In the genomic region with DNA sequence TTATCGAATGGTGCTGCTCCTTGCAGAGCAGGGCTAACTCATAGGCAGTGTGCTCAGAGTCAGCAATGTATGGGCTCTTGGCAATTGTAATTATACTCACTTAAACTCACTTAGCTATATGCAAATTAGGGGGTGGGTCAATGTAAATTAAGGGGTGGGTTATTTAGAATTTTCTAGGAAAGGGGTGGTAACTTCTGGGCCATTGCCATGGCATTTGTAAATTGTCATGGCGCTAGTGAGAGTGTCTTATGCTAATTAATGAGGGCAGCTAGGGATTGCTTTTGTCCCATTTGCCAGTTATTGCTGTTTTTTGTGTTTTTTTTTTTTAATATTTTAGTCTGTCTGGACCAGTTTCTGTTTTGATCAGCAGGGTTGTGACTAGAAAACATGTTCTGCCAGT, we compare ENCODE assay signal across 21 cellular contexts.
DNase-seq lines count a peak whose midpoint lies in the region; ATAC-seq and TF ChIP-seq lines count a peak whose summit lies in the region.
"Had no signal": no experiment of that assay in that cellular context is flagged by ENCODE, and none has a peak within 500 bp of the region (broad histone marks: within the 10 kb centered on the region; RNA-seq: fewer than 3 reads in every experiment).

No MANE protein-coding gene starts in this region.

- H4K20me1 ChIP-seq in osteoblast (ENCODE audit: insufficient read depth, low read length) (no peaks in the 10 kb centered on the region), Karpas-422 (ENCODE audit: insufficient read depth, low read depth, low read length) (no peaks in the 10 kb centered on the region)

- H3K9me3 Mint-ChIP-seq in WTC11: 0 out of 2 replicates have a peak, but pooled peaks cover 4% of the 10 kb centered on the region
- H3K9me3 Mint-ChIP-seq: HFFc6 had no signal

- H3K27ac ChIP-seq in osteoblast (ENCODE audit: low read depth, low read length): no peak overlapping the region
- no peak overlapping the region for H3K27ac ChIP-seq in breast epithelium
- no peak overlapping the region for H3K27ac ChIP-seq in Karpas-422 (ENCODE audit: low read length)
- H3K27ac ChIP-seq: SJSA1 had no signal

- H3K4me3 ChIP-seq in osteoblast (ENCODE audit: insufficient read depth, low read length) (no peak overlapping the region), breast epithelium (no peak overlapping the region), Karpas-422 (ENCODE audit: low read length) (no peak overlapping the region)
- H3K4me3 ChIP-seq: SJSA1 had no signal

- intact Hi-C loops in breast epithelium (cut with DNase I; ENCODE audit: low total_unique reads): no loop called here

- H3K9ac ChIP-seq in Karpas-422 (ENCODE audit: low read length): no peak overlapping the region

- H3K36me3 Mint-ChIP-seq in WTC11: peaks cover 12% of the 10 kb centered on the region

- H3K27me3 ChIP-seq in osteoblast (ENCODE audit: insufficient read depth, low read length): no peaks in the 10 kb centered on the region
- no peaks in the 10 kb centered on the region for H3K27me3 ChIP-seq in breast epithelium
- no peaks in the 10 kb centered on the region for H3K27me3 ChIP-seq in Karpas-422 (ENCODE audit: low read length)
- H3K27me3 ChIP-seq: SJSA1 had no signal

- H3K9me2 ChIP-seq in Karpas-422 (replicated peaks; ENCODE audit: insufficient read depth, low read length): no peaks in the 10 kb centered on the region

- ATAC-seq in WTC11: peak; percentile 60

- 0 out of 2 replicates have a peak overlapping the region, but pooled peaks have one; percentile 4 for H3K27ac Mint-ChIP-seq in WTC11
- H3K27ac Mint-ChIP-seq: HFFc6 had no signal

- H2AFZ ChIP-seq in osteoblast (ENCODE audit: low read length) (peak overlapping the region; percentile 52), Karpas-422 (ENCODE audit: low read length) (no peak overlapping the region)

- POLR2A ChIA-PET in WTC11 (lab: Charles Lee): no interaction called here

- no peaks in the 10 kb centered on the region for H3K27me3 Mint-ChIP-seq in WTC11 (ENCODE audit: low read depth)

- H3K4me3 Mint-ChIP-seq in WTC11: no peak overlapping the region
- H3K4me3 Mint-ChIP-seq: HFFc6 had no signal

- TF ChIP-seq POLR2A in breast epithelium (IDR thresholded peaks at IDR 0.05): no peak

- H3K4me1 ChIP-seq in osteoblast (ENCODE audit: insufficient read depth, low read length): peaks cover 13% of the 10 kb centered on the region
- no peaks in the 10 kb centered on the region for H3K4me1 ChIP-seq in breast epithelium
- no peaks in the 10 kb centered on the region for H3K4me1 ChIP-seq in Karpas-422 (ENCODE audit: low read length)
- H3K4me1 ChIP-seq: SJSA1 had no signal

- no peaks in the 10 kb centered on the region for H3K9me3 ChIP-seq in osteoblast (ENCODE audit: low read depth, low read length)
- H3K9me3 ChIP-seq in breast epithelium: no peaks in the 10 kb centered on the region
- no peaks in the 10 kb centered on the region for H3K9me3 ChIP-seq in Karpas-422 (ENCODE audit: low read length)
- H3K9me3 ChIP-seq: SJSA1 had no signal

- H3K79me2 ChIP-seq in osteoblast (ENCODE audit: insufficient read depth, low read length): peaks cover 51% of the 10 kb centered on the region
- H3K79me2 ChIP-seq in Karpas-422 (ENCODE audit: low read length): peaks cover 70% of the 10 kb centered on the region

- H3K4me1 Mint-ChIP-seq in WTC11: peaks cover 11% of the 10 kb centered on the region

- H3K4me2 ChIP-seq in osteoblast (ENCODE audit: insufficient read depth, low read length) (peak overlapping the region; percentile 40), Karpas-422 (ENCODE audit: low read depth, low read length, poor library complexity, severe bottlenecking) (no peak overlapping the region)

- CTCF ChIA-PET in WTC11 (lab: Charles Lee): interaction anchor here (0.6 kb wide), 1 partner anchor 14 kb away, joined by 4 read pairs; no protein-coding TSS in a partner anchor

- TF ChIP-seq CTCF in WTC11 (IDR thresholded peaks at IDR 0.05): no peak
- TF ChIP-seq CTCF in osteoblast (IDR thresholded peaks at IDR 0.05; ENCODE audit: extremely low read depth, low read depth, low read length): no peak
- no peak for TF ChIP-seq CTCF in breast epithelium (IDR thresholded peaks at IDR 0.05)

- DNase-seq in DMS53 (lab: John Stamatoyannopoulos, UW) (peak; percentile 1), DMS53 treated with DMSO at 0.1 percent for 48 hours (lab: John Stamatoyannopoulos, UW; ENCODE audit: unreplicated experiment) (no peak), NAMALWA (ENCODE audit: low spot score) (peak; percentile 26), WTC11 (ENCODE audit: low spot score) (no peak), osteoblast (ENCODE audit: insufficient read length, low spot score, missing footprints) (no peak), breast epithelium (ENCODE audit: low spot score in 2 of 2) (no peak), Karpas-422 (no peak)
- no peak for DNase-seq in activated CD4-positive, alpha-beta T cell treated with anti-CD3 and anti-CD28 coated beads, Interleukin-2, amount 50 U/mL, for 1 hour
- DNase-seq: 8988T, AML-193, C1 segment of cervical spinal cord, DMS79, H7, HFFc6, KBM-7, NCI-H1105, NCI-H1694 treated with DMSO at 0.1 percent for 48 hours, NCI-H226, NCI-H510A treated with DMSO at 0.1 percent for 48 hours, T-helper 1 cell had no signal

- H3K36me3 ChIP-seq in osteoblast (ENCODE audit: insufficient read depth, low read length): no peaks in the 10 kb centered on the region
- H3K36me3 ChIP-seq in breast epithelium: no peaks in the 10 kb centered on the region
- peaks cover 20% of the 10 kb centered on the region for H3K36me3 ChIP-seq in Karpas-422 (ENCODE audit: insufficient read depth, low read length)

TF ChIP-seq in WTC11, 78 proteins besides CTCF, POLR2A, EP300 and RAD21:
- TF ChIP-seq ZNF263 (CRISPR knock-in tag; IDR thresholded peaks at IDR 0.05; ENCODE audit: low read depth) (no peak), NR1H2 (CRISPR knock-in tag; IDR thresholded peaks at IDR 0.05) (no peak), TP53 (CRISPR knock-in tag; IDR thresholded peaks at IDR 0.05) (no peak), KAT7 (CRISPR knock-in tag; IDR thresholded peaks at IDR 0.05; ENCODE audit: borderline replicate concordance) (no peak)
- TF ChIP-seq, protein P1, sequence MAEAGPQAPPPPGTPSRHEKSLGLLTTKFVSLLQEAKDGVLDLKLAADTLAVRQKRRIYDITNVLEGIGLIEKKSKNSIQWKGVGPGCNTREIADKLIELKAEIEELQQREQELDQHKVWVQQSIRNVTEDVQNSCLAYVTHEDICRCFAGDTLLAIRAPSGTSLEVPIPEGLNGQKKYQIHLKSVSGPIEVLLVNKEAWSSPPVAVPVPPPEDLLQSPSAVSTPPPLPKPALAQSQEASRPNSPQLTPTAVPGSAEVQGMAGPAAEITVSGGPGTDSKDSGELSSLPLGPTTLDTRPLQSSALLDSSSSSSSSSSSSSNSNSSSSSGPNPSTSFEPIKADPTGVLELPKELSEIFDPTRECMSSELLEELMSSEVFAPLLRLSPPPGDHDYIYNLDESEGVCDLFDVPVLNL (CRISPR knock-in tag; IDR thresholded peaks at IDR 0.05; ENCODE audit: borderline replicate concordance, low read depth): no peak

Comparison
In these comparisons a context has a peak if more than half of its experiments do, and no peak if none do; other contexts are left out.
1. DNase-seq: peak in DMS53 (single experiment) and NAMALWA (single experiment); none in DMS53 treated with DMSO at 0.1 percent for 48 hours (single experiment), WTC11 (single experiment), osteoblast (single experiment), breast epithelium (0 of 2), activated CD4-positive, alpha-beta T cell treated with anti-CD3 and anti-CD28 coated beads, Interleukin-2, amount 50 U/mL, for 1 hour (single experiment) and Karpas-422 (single experiment).